Comparison of ENCODE assay signal across 8 cellular contexts in the genomic region with DNA sequence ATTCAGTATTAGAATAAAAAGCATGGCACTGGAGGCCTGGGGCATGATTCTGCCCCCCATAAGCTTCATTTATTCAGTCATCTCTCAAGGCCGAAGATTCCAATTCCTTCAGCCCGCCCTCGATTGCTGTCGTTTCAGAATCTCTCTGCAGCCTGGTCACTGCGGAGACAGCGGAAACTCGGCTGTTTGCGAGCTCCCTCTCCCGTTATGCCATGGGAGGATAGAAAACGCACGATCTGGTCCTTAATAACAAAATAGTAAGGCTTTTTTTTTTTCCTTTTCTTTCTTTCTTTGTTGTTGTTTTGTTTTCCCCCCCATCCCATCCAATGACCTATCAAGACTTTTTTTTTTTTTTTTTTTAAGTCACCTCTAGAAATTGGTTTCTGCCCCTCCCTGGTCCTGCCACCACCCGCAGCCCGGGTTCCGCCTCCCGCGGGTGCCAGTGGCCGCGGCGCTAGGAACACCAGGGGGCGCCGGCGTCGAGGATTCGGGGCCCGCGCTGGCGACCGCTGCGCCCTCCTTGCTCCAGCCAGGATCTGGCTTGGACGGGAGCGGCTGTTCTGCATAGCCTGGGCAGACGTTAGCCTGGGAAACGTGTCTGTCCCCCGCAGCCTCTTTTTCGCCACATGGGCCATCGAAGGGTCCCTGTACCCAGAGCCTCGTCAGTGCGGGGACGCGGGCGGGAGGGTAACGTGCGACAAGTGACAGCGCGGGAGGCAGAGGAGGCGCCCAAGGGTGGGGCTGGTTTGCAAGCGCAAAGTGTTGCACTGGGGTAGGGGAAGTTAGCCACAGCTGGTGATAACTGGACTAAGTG. TPM values are rescaled to one million over a fixed set of nuclear protein-coding genes. Genes with fewer than 3 reads are reported as not detected.
A peak's percentile ranks its signal among the peaks of the same experiment; 100 is the strongest.
DNase-seq lines count a peak whose midpoint lies in the region; ATAC-seq and TF ChIP-seq lines count a peak whose summit lies in the region.

No MANE protein-coding gene starts in this region.

- intact Hi-C loops in Right ventricle myocardium inferior (cut with DNase I) (loop anchor here (5.0 kb wide), 2 partner anchors 94 to 514 kb away; no protein-coding TSS in a partner anchor), transverse colon (cut with DNase I; ENCODE audit: low total_unique reads) (no loop called here)

- peak overlapping the region; percentile 58 for H3K4me2 ChIP-seq in trophoblast cell (ENCODE audit: low read length)

- no peak overlapping the region for H3K14ac ChIP-seq in trophoblast cell (ENCODE audit: low read length)

- no CpG with 5 or more reads among the region's 47 CpGs for WGBS in trophoblast cell (ENCODE audit: extremely low coverage, insufficient coverage, insufficient read length)
- 4 to 14% methylated on average over 18 to 43 of the region's 47 CpGs for WGBS in transverse colon (ENCODE audit: low coverage in 1 of 2), 2 donors

- H4K91ac ChIP-seq in trophoblast cell (ENCODE audit: low read depth, low read length): no peak overlapping the region

- H3K27me3 Mint-ChIP-seq in activated naive CD4-positive, alpha-beta T cell treated with anti-CD3 and anti-CD28 coated beads, Interleukin-2, amount 10 ng/mL, durations not matched to agents 7 days and 5 days: peaks cover 51% of the 10 kb centered on the region

- no peaks in the 10 kb centered on the region for H3K4me1 Mint-ChIP-seq in activated naive CD4-positive, alpha-beta T cell treated with anti-CD3 and anti-CD28 coated beads, Interleukin-2, amount 10 ng/mL, durations not matched to agents 7 days and 5 days

- ATAC-seq in Right ventricle myocardium inferior: peak; percentile 97

- no peaks in the 10 kb centered on the region for H3K36me3 Mint-ChIP-seq in activated naive CD4-positive, alpha-beta T cell treated with anti-CD3 and anti-CD28 coated beads, Interleukin-2, amount 10 ng/mL, durations not matched to agents 7 days and 5 days

- H2BK120ac ChIP-seq in trophoblast cell (ENCODE audit: insufficient read depth, low read length, poor library complexity): no peak overlapping the region

- H3K79me2 ChIP-seq in trophoblast cell (ENCODE audit: control insufficient read depth, insufficient read depth, low read length, poor library complexity): no peaks in the 10 kb centered on the region

- H3K27me3 ChIP-seq in trophoblast cell (ENCODE audit: insufficient read depth, low read length) (no peaks in the 10 kb centered on the region), transverse colon (peaks cover 58% of the 10 kb centered on the region)

- DNase-seq in DMS79 (lab: John Stamatoyannopoulos, UW) (peak; percentile 40), GOT3 (lab: John Stamatoyannopoulos, UW) (peak; percentile 7), LoVo (ENCODE audit: low spot score) (peak; percentile 70), SK-N-DZ (ENCODE audit: low spot score) (peak; percentile 64), Right ventricle myocardium inferior (ENCODE audit: missing footprints) (peak; percentile 82), trophoblast cell (peak; percentile 50 to 78), transverse colon (peak; percentile 72)
- peak; percentile 73 for DNase-seq in activated naive CD4-positive, alpha-beta T cell treated with anti-CD3 and anti-CD28 coated beads, Interleukin-2, amount 10 ng/mL, durations not matched to agents 7 days and 5 days

- H3K23ac ChIP-seq in trophoblast cell (ENCODE audit: low read length): no peak overlapping the region

- H2AK5ac ChIP-seq in trophoblast cell (ENCODE audit: low read length): no peak overlapping the region

- no peak overlapping the region for H3K27ac Mint-ChIP-seq in activated naive CD4-positive, alpha-beta T cell treated with anti-CD3 and anti-CD28 coated beads, Interleukin-2, amount 10 ng/mL, durations not matched to agents 7 days and 5 days

- H3K4ac ChIP-seq in trophoblast cell (ENCODE audit: low read depth, low read length): no peak overlapping the region

- no peak overlapping the region for H4K12ac ChIP-seq in trophoblast cell (ENCODE audit: low read depth, low read length)

- H3K9me3 Mint-ChIP-seq in activated naive CD4-positive, alpha-beta T cell treated with anti-CD3 and anti-CD28 coated beads, Interleukin-2, amount 10 ng/mL, durations not matched to agents 7 days and 5 days: no peaks in the 10 kb centered on the region

- H3K4me1 ChIP-seq in trophoblast cell (ENCODE audit: control insufficient read depth in 1 of 2, insufficient read depth in 2 of 2, low read length in 2 of 2): peaks cover 0 to 2% of the 10 kb centered on the region in 2 experiments
- H3K4me1 ChIP-seq in transverse colon: peaks cover 0 to 11% (median 2%) of the 10 kb centered on the region in 4 donors

- H3K27ac ChIP-seq in trophoblast cell (ENCODE audit: low read depth, low read length): no peak overlapping the region
- no peak overlapping the region for H3K27ac ChIP-seq in transverse colon

- TF ChIP-seq CTCF in transverse colon (IDR thresholded peaks at IDR 0.05): peak; percentile 55 to 76 (median 73)

- H4K8ac ChIP-seq in trophoblast cell (ENCODE audit: low read depth, low read length): no peak overlapping the region

- H3K36me3 ChIP-seq in trophoblast cell (ENCODE audit: control insufficient read depth in 1 of 2, insufficient read depth in 2 of 2, low read length in 2 of 2) (no peaks in the 10 kb centered on the region), transverse colon (no peaks in the 10 kb centered on the region)

- no peaks in the 10 kb centered on the region for H3K79me1 ChIP-seq in trophoblast cell (ENCODE audit: low read length)

- no peaks in the 10 kb centered on the region for H3K9me3 ChIP-seq in trophoblast cell (ENCODE audit: insufficient read depth, low read depth, low read length)
- no peaks in the 10 kb centered on the region for H3K9me3 ChIP-seq in transverse colon

- peak overlapping the region; percentile 31 for H3K4me3 Mint-ChIP-seq in activated naive CD4-positive, alpha-beta T cell treated with anti-CD3 and anti-CD28 coated beads, Interleukin-2, amount 10 ng/mL, durations not matched to agents 7 days and 5 days

- H3K4me3 ChIP-seq in trophoblast cell (ENCODE audit: low read depth, low read length) (no peak overlapping the region), transverse colon (peak overlapping the region in 2 of 4 donors; percentile 16 to 41)

- H2BK5ac ChIP-seq in trophoblast cell (ENCODE audit: low read depth, low read length, poor library complexity): no peak overlapping the region

- H2BK12ac ChIP-seq in trophoblast cell (ENCODE audit: low read length): no peak overlapping the region

- H3K18ac ChIP-seq in trophoblast cell (ENCODE audit: low read length): no peak overlapping the region

- no peak for TF ChIP-seq EP300 in transverse colon (IDR thresholded peaks at IDR 0.05; ENCODE audit: low read depth)

- no peak overlapping the region for H3K9ac ChIP-seq in trophoblast cell (ENCODE audit: low read length)

- TF ChIP-seq POLR2A in transverse colon (IDR thresholded peaks at IDR 0.05): no peak

- H2AFZ ChIP-seq in trophoblast cell (ENCODE audit: insufficient read depth, low read length, poor library complexity): no peak overlapping the region

- CTCF ChIA-PET in activated naive CD4-positive, alpha-beta T cell treated with anti-CD3 and anti-CD28 coated beads, Interleukin-2, amount 10 ng/mL, durations not matched to agents 7 days and 5 days (lab: Charles Lee): interaction anchor here (0.7 to 5.0 kb wide), 14 partner anchors 7 to 168 kb away, joined by 3 to 100 read pairs (median 5); partner anchors contain the start of gene CPLX4

- in situ Hi-C loops in transverse colon (cut with MboI; ENCODE audit: low pct_ligation_motif_present in 1 of 4, low pct_unique_long_range_greater_than_20kb in 1 of 4, low sequenced_read_pairs in 3 of 4): no loop called here

RNA-seq across cellular contexts. Expression of gene CPLX4, which starts 10.0 kb away (rescaled TPM):
- polyA plus RNA-seq in SK-N-DZ (2014; cell fraction: cytosol; rRNA removed): not detected in 2 replicates
- not detected in 2 replicates for polyA plus RNA-seq in SK-N-DZ (2014; cell fraction: nucleus; rRNA removed)
- total RNA-seq in Right ventricle myocardium inferior (not detected), transverse colon (not detected)
- polyA plus RNA-seq in trophoblast cell (2013): 0.19 and 0.25 TPM in 2 replicates

RNA-seq across cellular contexts. Expression of gene RAX, which starts 35.2 kb away (rescaled TPM):
- polyA plus RNA-seq in SK-N-DZ (2014; cell fraction: cytosol; rRNA removed): not detected in 2 replicates
- polyA plus RNA-seq in SK-N-DZ (2014; cell fraction: nucleus; rRNA removed): not detected in 2 replicates
- total RNA-seq in Right ventricle myocardium inferior (not detected), transverse colon (not detected)
- polyA plus RNA-seq in trophoblast cell (2013): 0.03 TPM in 1 of 2 replicates, not detected in the other

RNA-seq across cellular contexts. Expression of gene LMAN1, which starts 50.7 kb away (rescaled TPM):
- polyA plus RNA-seq in SK-N-DZ (2014; cell fraction: cytosol; rRNA removed): 40.2 and 44.8 TPM in 2 replicates
- 41.9 and 75.3 TPM in 2 replicates for polyA plus RNA-seq in SK-N-DZ (2014; cell fraction: nucleus; rRNA removed)
- total RNA-seq in Right ventricle myocardium inferior (50.6 TPM), transverse colon (10 to 100 TPM; 27.1 to 80.8 (median 49.0) TPM)
- polyA plus RNA-seq in trophoblast cell (2013): 125 and 137 TPM in 2 replicates

Comparison
In these comparisons a context has a peak if more than half of its experiments do, and no peak if none do; other contexts are left out.
1. DNase-seq: peak in every context shown above with its lines; median percentile 82 in Right ventricle myocardium inferior; 73 in activated naive CD4-positive, alpha-beta T cell treated with anti-CD3 and anti-CD28 coated beads, Interleukin-2, amount 10 ng/mL, durations not matched to agents 7 days and 5 days; 72 in transverse colon; 70 in LoVo; 64 in SK-N-DZ; 64 in trophoblast cell; 40 in DMS79; 7 in GOT3.